In genomic region chr11:61166331-61166730, GRCh38 we compare ENCODE assay signal across 9 cellular contexts. TPM values are rescaled to one million over a fixed set of nuclear protein-coding genes. Genes with fewer than 3 reads are reported as not detected.
"Had no signal": no experiment of that assay in that cellular context is flagged by ENCODE, and none has a peak within 500 bp of the region (broad histone marks: within the 10 kb centered on the region; RNA-seq: fewer than 3 reads in every experiment).

No MANE protein-coding gene starts in this region.

RNA-seq across cellular contexts. Expression of gene PGA3, which starts 37.0 kb away (rescaled TPM):
- total RNA-seq: activated B cell treated with CpG ODN at 0.5 μM for 24 hours; activated CD4-positive, alpha-beta memory T cell treated with anti-CD3 and anti-CD28 coated beads for 36 hours; activated CD4-positive, alpha-beta T cell treated with anti-CD3 and anti-CD28 coated beads, Interleukin-2, amount 10 ng/mL, durations not matched to agents 24 days and 14 days; activated CD8-positive, alpha-beta memory T cell treated with anti-CD3 and anti-CD28 coated beads for 36 hours; activated CD8-positive, alpha-beta T cell treated with anti-CD3 and anti-CD28 coated beads for 36 hours; activated naive CD8-positive, alpha-beta T cell treated with anti-CD3 and anti-CD28 coated beads, Interleukin-2, amount 10 ng/mL, durations not matched to agents 7 days and 5 days; activated T-helper 2 cell treated with anti-CD3 and anti-CD28 coated beads, Interferon-gamma antibody, Interleukin-2, Interleukin-4, amounts not matched to agents 10 μg/mL and 5 μg/mL and 100 μg/mL, durations not matched to agents 14 hours and 24 hours and 36 hours; bronchial epithelial cell; cardiac muscle cell had no signal
- polyA plus RNA-seq: cardiac muscle cell had no signal

RNA-seq across cellular contexts. Expression of gene PGA4, which starts 55.8 kb away (rescaled TPM):
- total RNA-seq: activated B cell treated with CpG ODN at 0.5 μM for 24 hours; activated CD4-positive, alpha-beta memory T cell treated with anti-CD3 and anti-CD28 coated beads for 36 hours; activated CD4-positive, alpha-beta T cell treated with anti-CD3 and anti-CD28 coated beads, Interleukin-2, amount 10 ng/mL, durations not matched to agents 24 days and 14 days; activated CD8-positive, alpha-beta memory T cell treated with anti-CD3 and anti-CD28 coated beads for 36 hours; activated CD8-positive, alpha-beta T cell treated with anti-CD3 and anti-CD28 coated beads for 36 hours; activated naive CD8-positive, alpha-beta T cell treated with anti-CD3 and anti-CD28 coated beads, Interleukin-2, amount 10 ng/mL, durations not matched to agents 7 days and 5 days; activated T-helper 2 cell treated with anti-CD3 and anti-CD28 coated beads, Interferon-gamma antibody, Interleukin-2, Interleukin-4, amounts not matched to agents 10 μg/mL and 5 μg/mL and 100 μg/mL, durations not matched to agents 14 hours and 24 hours and 36 hours; bronchial epithelial cell had no signal
